ENCODE assay signal across 10 cellular contexts in genomic region chr10:35372329-35372728, GRCh38. TPM values are rescaled to one million over a fixed set of nuclear protein-coding genes. Genes with fewer than 3 reads are reported as not detected.
DNase-seq lines count a peak whose midpoint lies in the region; ATAC-seq, FAIRE-seq and TF ChIP-seq lines count a peak whose summit lies in the region.
"Had no signal": no experiment of that assay in that cellular context is flagged by ENCODE, and none has a peak within 500 bp of the region (broad histone marks: within the 10 kb centered on the region; RNA-seq: fewer than 3 reads in every experiment).

No MANE protein-coding gene starts in this region.

- H3K4me1 ChIP-seq in astrocyte (ENCODE audit: insufficient read depth, low read length): peaks cover 18% of the 10 kb centered on the region
- H3K4me1 ChIP-seq in thyroid gland: peaks cover 18 to 45% of the 10 kb centered on the region in 2 donors

- DNase-seq in NCI-H2029 treated with DMSO at 0.1 percent for 48 hours (lab: John Stamatoyannopoulos, UW): peak; percentile 23
- no peak for DNase-seq in NCI-H2029 (lab: John Stamatoyannopoulos, UW)
- peak; percentile 83 for DNase-seq in astrocyte (ENCODE audit: low read depth)
- DNase-seq in thyroid gland: peak; percentile 70 to 74
- DNase-seq in middle frontal gyrus (ENCODE audit: extremely low spot score, low spot score): no peak
- DNase-seq in NOMO-1 treated with DMSO at 0.1 percent for 48 hours (lab: John Stamatoyannopoulos, UW; ENCODE audit: unreplicated experiment): no peak

- no peak overlapping the region for H3K4me3 Mint-ChIP-seq in astrocyte (ENCODE audit: unreplicated experiment)

- H3K9me3 Mint-ChIP-seq in astrocyte (ENCODE audit: unreplicated experiment): no peaks in the 10 kb centered on the region

- intact Hi-C loops in thyroid gland (cut with DNase I): no loop called here

- TF ChIP-seq CTCF in astrocyte (IDR thresholded peaks at IDR 0.05; ENCODE audit: insufficient read depth, low read depth, low read length): no peak
- no peak for TF ChIP-seq CTCF in thyroid gland (IDR thresholded peaks at IDR 0.05)

- WGBS in thyroid gland, 2 donors: 30 to 37% methylated on average over 5 of the region's 5 CpGs

- peak overlapping the region; percentile 33 for H3K4me2 ChIP-seq in astrocyte (ENCODE audit: low read length)

- H3K4me3 ChIP-seq in astrocyte (ENCODE audit: insufficient read depth, low read depth, low read length): no peak overlapping the region
- no peak overlapping the region for H3K4me3 ChIP-seq in thyroid gland (replicated peaks in 1 of 3)

- H3K27ac Mint-ChIP-seq in astrocyte (ENCODE audit: unreplicated experiment): peak overlapping the region; percentile 49

- H3K4me1 Mint-ChIP-seq in astrocyte (ENCODE audit: low read depth, unreplicated experiment): peaks cover 31% of the 10 kb centered on the region

- no peak for ATAC-seq in GM21825 (IDR thresholded peaks at IDR 0.05; ENCODE audit: unreplicated experiment)

- H3K27me3 Mint-ChIP-seq in astrocyte (ENCODE audit: low read depth, unreplicated experiment): no peaks in the 10 kb centered on the region

- H3K36me3 ChIP-seq in astrocyte (ENCODE audit: insufficient read depth, low read length) (no peaks in the 10 kb centered on the region), thyroid gland (no peaks in the 10 kb centered on the region)

- H2AFZ ChIP-seq in astrocyte (ENCODE audit: low read depth, low read length): no peak overlapping the region

- H3K27ac ChIP-seq in astrocyte (ENCODE audit: low read depth, low read length) (peak overlapping the region; percentile 32), layer of hippocampus (ENCODE audit: low read depth, low read length) (peak overlapping the region; percentile 3), thyroid gland (peak overlapping the region; percentile 47 to 66 (median 61))

- peaks cover 100% of the 10 kb centered on the region for H3K79me2 ChIP-seq in astrocyte (ENCODE audit: insufficient read depth, low read length)

- H3K9me3 ChIP-seq in astrocyte (ENCODE audit: insufficient read depth, low read depth, low read length) (no peaks in the 10 kb centered on the region), thyroid gland (no peaks in the 10 kb centered on the region)

- H3K27me3 ChIP-seq in astrocyte (ENCODE audit: insufficient read depth, low read length) (no peaks in the 10 kb centered on the region), layer of hippocampus (ENCODE audit: control insufficient read depth, insufficient read depth, low read length) (no peaks in the 10 kb centered on the region), thyroid gland (no peaks in the 10 kb centered on the region)

- no peak overlapping the region for H3K9ac ChIP-seq in astrocyte (ENCODE audit: low read length)

- no peak for FAIRE-seq in astrocyte (lab: Jason Lieb, UNC)
- FAIRE-seq: A204.1, GM18507 had no signal

- H4K20me1 ChIP-seq in astrocyte (ENCODE audit: insufficient read depth, low read length): peaks cover 87% of the 10 kb centered on the region

- no peak for TF ChIP-seq POLR2A in thyroid gland (IDR thresholded peaks at IDR 0.05)

- peaks cover 5% of the 10 kb centered on the region for H3K36me3 Mint-ChIP-seq in astrocyte (ENCODE audit: low read depth, unreplicated experiment)

RNA-seq across cellular contexts. Expression of gene CCNY, which starts 36.0 kb away (rescaled TPM):
- total RNA-seq in astrocyte (85.9 and 89.4 TPM in 2 replicates), thyroid gland (10 to 100 TPM; 37.5 to 56.3 (median 43.9) TPM)

Comparison
In these comparisons a context has a peak if more than half of its experiments do, and no peak if none do; other contexts are left out.
1. DNase-seq: peak in NCI-H2029 treated with DMSO at 0.1 percent for 48 hours (single experiment), astrocyte (single experiment) and thyroid gland (2 of 2); none in NCI-H2029 (single experiment), middle frontal gyrus (single experiment) and NOMO-1 treated with DMSO at 0.1 percent for 48 hours (single experiment).
2. H3K27ac ChIP-seq: peak in every context shown above with its lines; median percentile 61 in thyroid gland; 32 in astrocyte; 3 in layer of hippocampus.